ENCODE assay signal across 37 cellular contexts in genomic region chr3:24900202-24900601, GRCh38.
"Had no signal": no experiment of that assay in that cellular context is flagged by ENCODE, and none has a peak within 500 bp of the region (broad histone marks: within the 10 kb centered on the region; RNA-seq: fewer than 3 reads in every experiment).

No MANE protein-coding gene starts in this region.

- H3K36me3 ChIP-seq: ascending aorta, cardiac muscle cell had no signal

- H3K27ac ChIP-seq: ascending aorta, cardiac muscle cell, VCaP had no signal

- H3K9me3 Mint-ChIP-seq: activated CD4-positive, alpha-beta T cell treated with anti-CD3 and anti-CD28 coated beads, Interleukin-2, amount 10 ng/mL, durations not matched to agents 24 days and 14 days had no signal

- H3K4me3 ChIP-seq: ascending aorta, cardiac muscle cell had no signal

- ATAC-seq: activated CD8-positive, alpha-beta T cell treated with anti-CD3 and anti-CD28 coated beads for 36 hours; activated naive CD8-positive, alpha-beta T cell treated with anti-CD3 and anti-CD28 coated beads, Interleukin-2, amount 50 U/mL, for 24 hours; activated T-cell treated with anti-CD3 and anti-CD28 coated beads, Interleukin-2, amount 50 U/mL, for 4 hours; activated T-cell treated with anti-CD3 and anti-CD28 coated beads, Interleukin-2, amount 50 U/mL, for 72 hours; activated T-helper 17 cell treated with anti-CD3 and anti-CD28 coated beads, Interleukin-2, amount 50 U/mL, for 72 hours had no signal

- DNase-seq: activated B cell treated with CpG ODN at 0.5 μM for 24 hours; activated CD4-positive, alpha-beta memory T cell treated with anti-CD3 and anti-CD28 coated beads for 36 hours; activated CD4-positive, alpha-beta T cell treated with anti-CD3 and anti-CD28 coated beads for 4 hours; activated CD4-positive, alpha-beta T cell treated with anti-CD3 and anti-CD28 coated beads, Interleukin-2, amount 10 ng/mL, durations not matched to agents 24 days and 14 days; activated CD4-positive, alpha-beta T cell treated with anti-CD3 and anti-CD28 coated beads, Interleukin-2, amount 50 U/mL, for 1 hour; activated CD4-positive, alpha-beta T cell treated with anti-CD3 and anti-CD28 coated beads, Interleukin-2, amount 50 U/mL, for 4 hours; activated CD4-positive, CD25-positive, alpha-beta regulatory T cell treated with anti-CD3 and anti-CD28 coated beads, Interleukin-2, amount 50 U/mL, for 72 hours; activated CD8-positive, alpha-beta memory T cell treated with anti-CD3 and anti-CD28 coated beads, Interleukin-2, amount 50 U/mL, for 4 hours; activated CD8-positive, alpha-beta T cell treated with anti-CD3 and anti-CD28 coated beads for 36 hours; activated effector memory CD4-positive, alpha-beta T cell treated with anti-CD3 and anti-CD28 coated beads, Interleukin-2, amount 50 U/mL, for 16 hours; activated gamma-delta T cell treated with Interleukin-2 at 50 U/mL for 16 hours; activated naive CD4-positive, alpha-beta T cell; activated naive CD4-positive, alpha-beta T cell treated with anti-CD3 and anti-CD28 coated beads for 36 hours; activated naive CD8-positive, alpha-beta T cell treated with anti-CD3 and anti-CD28 coated beads, Interleukin-2, amount 10 ng/mL, durations not matched to agents 7 days and 5 days; activated naive CD8-positive, alpha-beta T cell treated with anti-CD3 and anti-CD28 coated beads, Interleukin-2, amount 50 U/mL, for 24 hours; activated T-cell treated with anti-CD3 and anti-CD28 coated beads for 4 hours; activated T-cell treated with anti-CD3 and anti-CD28 coated beads, Interleukin-2, amount 50 U/mL, for 1 hour; activated T-cell treated with anti-CD3 and anti-CD28 coated beads, Interleukin-2, amount 50 U/mL, for 4 hours; activated T-cell treated with anti-CD3 and anti-CD28 coated beads, Interleukin-2, amount 50 U/mL, for 72 hours; amygdala; anterior cingulate cortex; caudate nucleus; cerebellar nuclear complex; T-helper 1 cell; T-helper 2 cell; T-helper 9 cell had no signal

- H3K4me3 Mint-ChIP-seq: activated B cell treated with CpG ODN at 0.5 μM for 24 hours; activated CD4-positive, alpha-beta memory T cell treated with anti-CD3 and anti-CD28 coated beads for 36 hours; activated CD4-positive, alpha-beta T cell treated with anti-CD3 and anti-CD28 coated beads, Interleukin-2, amount 10 ng/mL, durations not matched to agents 24 days and 14 days; activated CD8-positive, alpha-beta T cell treated with anti-CD3 and anti-CD28 coated beads for 36 hours; activated naive CD4-positive, alpha-beta T cell treated with anti-CD3 and anti-CD28 coated beads for 36 hours; activated naive CD4-positive, alpha-beta T cell treated with anti-CD3 and anti-CD28 coated beads, Interleukin-2, amount 50 U/mL, for 24 hours; activated naive CD8-positive, alpha-beta T cell; activated naive CD8-positive, alpha-beta T cell treated with anti-CD3 and anti-CD28 coated beads, Interleukin-2, amount 10 ng/mL, durations not matched to agents 7 days and 5 days; activated naive CD8-positive, alpha-beta T cell treated with anti-CD3 and anti-CD28 coated beads, Interleukin-2, amount 50 U/mL, for 24 hours; activated T-cell treated with anti-CD3 and anti-CD28 coated beads, Interleukin-2, amount 50 U/mL, for 4 hours; activated T-cell treated with anti-CD3 and anti-CD28 coated beads, Interleukin-2, amount 50 U/mL, for 72 hours; activated T-helper 1 cell treated with anti-CD3 and anti-CD28 coated beads, Interleukin-12 subunit alpha, Interleukin-12 subunit beta, Interleukin-2, Interleukin-4 antibody, amounts not matched to agents 30 ng/mL and 10 ng/mL and 1 ng/mL, durations not matched to agents 14 hours and 24 hours and 36 hours; activated T-helper 17 cell treated with anti-CD3 and anti-CD28 coated beads, Interleukin-2, amount 50 U/mL, for 72 hours; brain; central memory CD8-positive, alpha-beta T cell; T-helper 1 cell treated with Interleukin-12 subunit alpha and Interleukin-12 subunit beta and Interleukin-4 antibody, amounts not matched to agents 30 μg/mL and 1 μg/mL, for 36 hours; T-helper 2 cell treated with Interferon-gamma antibody and Interleukin-4, amounts not matched to agents 5 μg/mL and 100 μg/mL, for 36 hours had no signal

- H3K4me1 ChIP-seq: ascending aorta had no signal

- H3K27me3 Mint-ChIP-seq: activated B cell treated with CpG ODN at 0.5 μM for 24 hours; activated CD4-positive, alpha-beta memory T cell treated with anti-CD3 and anti-CD28 coated beads for 36 hours; activated CD4-positive, alpha-beta T cell treated with anti-CD3 and anti-CD28 coated beads, Interleukin-2, amount 10 ng/mL, durations not matched to agents 24 days and 14 days; activated CD8-positive, alpha-beta T cell treated with anti-CD3 and anti-CD28 coated beads for 36 hours; activated naive CD4-positive, alpha-beta T cell treated with anti-CD3 and anti-CD28 coated beads, Interleukin-2, amount 50 U/mL, for 24 hours; activated naive CD8-positive, alpha-beta T cell; activated naive CD8-positive, alpha-beta T cell treated with anti-CD3 and anti-CD28 coated beads, Interleukin-2, amount 10 ng/mL, durations not matched to agents 7 days and 5 days; activated naive CD8-positive, alpha-beta T cell treated with anti-CD3 and anti-CD28 coated beads, Interleukin-2, amount 50 U/mL, for 24 hours; activated T-helper 17 cell treated with anti-CD3 and anti-CD28 coated beads, Interleukin-2, amount 50 U/mL, for 72 hours; brain; central memory CD8-positive, alpha-beta T cell had no signal

- H3K4me1 Mint-ChIP-seq: activated B cell treated with CpG ODN at 0.5 μM for 24 hours; activated CD4-positive, alpha-beta T cell treated with anti-CD3 and anti-CD28 coated beads, Interleukin-2, amount 10 ng/mL, durations not matched to agents 24 days and 14 days; activated naive CD4-positive, alpha-beta T cell treated with anti-CD3 and anti-CD28 coated beads, Interleukin-2, amount 50 U/mL, for 24 hours; activated naive CD8-positive, alpha-beta T cell treated with anti-CD3 and anti-CD28 coated beads, Interleukin-2, amount 10 ng/mL, durations not matched to agents 7 days and 5 days; activated naive CD8-positive, alpha-beta T cell treated with anti-CD3 and anti-CD28 coated beads, Interleukin-2, amount 50 U/mL, for 24 hours; activated T-helper 17 cell treated with anti-CD3 and anti-CD28 coated beads, Interleukin-2, amount 50 U/mL, for 72 hours; central memory CD8-positive, alpha-beta T cell had no signal

- H3K36me3 Mint-ChIP-seq: activated CD4-positive, alpha-beta memory T cell treated with anti-CD3 and anti-CD28 coated beads for 36 hours; activated naive CD4-positive, alpha-beta T cell treated with anti-CD3 and anti-CD28 coated beads, Interleukin-2, amount 50 U/mL, for 24 hours; activated naive CD8-positive, alpha-beta T cell; activated naive CD8-positive, alpha-beta T cell treated with anti-CD3 and anti-CD28 coated beads, Interleukin-2, amount 10 ng/mL, durations not matched to agents 7 days and 5 days; brain had no signal

- H3K9me3 ChIP-seq: ascending aorta had no signal

- H3K27me3 ChIP-seq: ascending aorta, cardiac muscle cell had no signal

- H3K27ac Mint-ChIP-seq: activated B cell treated with CpG ODN at 0.5 μM for 24 hours; activated CD4-positive, alpha-beta memory T cell treated with anti-CD3 and anti-CD28 coated beads for 36 hours; activated CD4-positive, alpha-beta T cell treated with anti-CD3 and anti-CD28 coated beads, Interleukin-2, amount 10 ng/mL, durations not matched to agents 24 days and 14 days; activated CD8-positive, alpha-beta T cell treated with anti-CD3 and anti-CD28 coated beads for 36 hours; activated naive CD4-positive, alpha-beta T cell treated with anti-CD3 and anti-CD28 coated beads for 36 hours; activated naive CD4-positive, alpha-beta T cell treated with anti-CD3 and anti-CD28 coated beads, Interleukin-2, amount 50 U/mL, for 24 hours; activated naive CD8-positive, alpha-beta T cell; activated naive CD8-positive, alpha-beta T cell treated with anti-CD3 and anti-CD28 coated beads, Interleukin-2, amount 10 ng/mL, durations not matched to agents 7 days and 5 days; activated naive CD8-positive, alpha-beta T cell treated with anti-CD3 and anti-CD28 coated beads, Interleukin-2, amount 50 U/mL, for 24 hours; activated T-cell treated with anti-CD3 and anti-CD28 coated beads, Interleukin-2, amount 50 U/mL, for 72 hours; activated T-helper 1 cell treated with anti-CD3 and anti-CD28 coated beads, Interleukin-12 subunit alpha, Interleukin-12 subunit beta, Interleukin-2, Interleukin-4 antibody, amounts not matched to agents 30 ng/mL and 10 ng/mL and 1 ng/mL, durations not matched to agents 14 hours and 24 hours and 36 hours; activated T-helper 17 cell treated with anti-CD3 and anti-CD28 coated beads, Interleukin-2, amount 50 U/mL, for 72 hours; T-helper 1 cell treated with Interleukin-12 subunit alpha and Interleukin-12 subunit beta and Interleukin-4 antibody, amounts not matched to agents 30 μg/mL and 1 μg/mL, for 36 hours; T-helper 2 cell treated with Interferon-gamma antibody and Interleukin-4, amounts not matched to agents 5 μg/mL and 100 μg/mL, for 36 hours had no signal
